In genomic region chr18:52822160-52822559, GRCh38 we compare ENCODE assay signal across 25 cellular contexts.
"Had no signal": no experiment of that assay in that cellular context is flagged by ENCODE, and none has a peak within 500 bp of the region (broad histone marks: within the 10 kb centered on the region; RNA-seq: fewer than 3 reads in every experiment).

No MANE protein-coding gene starts in this region.

- H3K36me3 Mint-ChIP-seq: memory B cell; natural killer cell treated with Interleukin-12 subunit alpha and Interleukin-12 subunit beta and Interleukin-15 and Interleukin-18, amount 100 ng/mL, for 72 hours; stimulated activated naive B cell treated with anti-CD40 and anti-IgM and Interleukin-4, amounts not matched to agents 10 μg/mL and 1 μg/mL and 100 μg/mL, for 72 hours had no signal

- H3K36me3 ChIP-seq: esophagus muscularis mucosa, gastroesophageal sphincter, heart left ventricle, neutrophil, right lobe of liver, transverse colon, vagina had no signal

- H3K4me1 Mint-ChIP-seq: memory B cell; neural crest cell; stimulated activated naive B cell treated with anti-CD40 and anti-IgM and Interleukin-4, amounts not matched to agents 10 μg/mL and 1 μg/mL and 100 μg/mL, for 72 hours had no signal

- H3K4me3 Mint-ChIP-seq: memory B cell; natural killer cell treated with Interleukin-12 subunit alpha and Interleukin-12 subunit beta and Interleukin-15 and Interleukin-18, amount 100 ng/mL, for 72 hours; neural crest cell; stimulated activated naive B cell treated with anti-CD40 and anti-IgM and Interleukin-4, amounts not matched to agents 10 μg/mL and 1 μg/mL and 100 μg/mL, for 72 hours; stimulated activated naive CD8-positive, alpha-beta T cell treated with anti-CD3 and anti-CD28 coated beads, Interleukin-15, Interleukin-2, amounts not matched to agents 100 ng/mL and 50 ng/mL, for 24 hours had no signal

- H3K27ac ChIP-seq: coronary artery, esophagus muscularis mucosa, foreskin keratinocyte, gastroesophageal sphincter, heart left ventricle, neutrophil, parathyroid adenoma, right lobe of liver, vagina had no signal

- H3K4me1 ChIP-seq: foreskin keratinocyte, gastroesophageal sphincter, heart left ventricle, parathyroid adenoma, right lobe of liver, transverse colon, vagina had no signal

- H3K9me3 ChIP-seq: esophagus muscularis mucosa, gastroesophageal sphincter, neutrophil, right lobe of liver, transverse colon, vagina had no signal

- DNase-seq: dermis blood vessel endothelial cell; effector memory CD4-positive, alpha-beta T cell; foreskin keratinocyte; heart left ventricle; hippocampal formation; kidney glomerular epithelial cell; left colon; right lobe of liver; small intestine; stimulated activated CD4-positive, alpha-beta T cell treated with anti-CD3 and anti-CD28 coated beads, Interleukin-15, amount 100 ng/mL, for 24 hours; stimulated activated CD4-positive, alpha-beta T cell treated with anti-CD3 and anti-CD28 coated beads, Interleukin-2, amount 100 ng/mL, for 48 hours; stimulated activated naive B cell treated with anti-CD40 and anti-IgM and Interleukin-4, amounts not matched to agents 10 μg/mL and 1 μg/mL and 100 μg/mL, for 72 hours; transverse colon had no signal

- H3K27me3 ChIP-seq: esophagus muscularis mucosa, foreskin keratinocyte, gastroesophageal sphincter, heart left ventricle, neutrophil, right lobe of liver, transverse colon, vagina had no signal

- H3K9me3 Mint-ChIP-seq: neural crest cell had no signal

- ATAC-seq: foreskin keratinocyte; gastroesophageal sphincter; heart left ventricle; left colon; natural killer cell treated with Interleukin-12 subunit alpha and Interleukin-12 subunit beta and Interleukin-15 and Interleukin-18, amount 100 ng/mL, for 72 hours; right lobe of liver; stimulated activated naive B cell treated with anti-CD40 and anti-IgM and Interleukin-4, amounts not matched to agents 10 μg/mL and 1 μg/mL and 100 μg/mL, for 72 hours had no signal

- H3K4me3 ChIP-seq: coronary artery, esophagus muscularis mucosa, gastroesophageal sphincter, heart left ventricle, lung, right lobe of liver, transverse colon, vagina had no signal

- H3K27me3 Mint-ChIP-seq: memory B cell; natural killer cell treated with Interleukin-12 subunit alpha and Interleukin-12 subunit beta and Interleukin-15 and Interleukin-18, amount 100 ng/mL, for 72 hours; progenitor cell of endocrine pancreas; stimulated activated naive B cell treated with anti-CD40 and anti-IgM and Interleukin-4, amounts not matched to agents 10 μg/mL and 1 μg/mL and 100 μg/mL, for 72 hours; stimulated activated naive CD8-positive, alpha-beta T cell treated with anti-CD3 and anti-CD28 coated beads, Interleukin-15, Interleukin-2, amounts not matched to agents 100 ng/mL and 50 ng/mL, for 24 hours had no signal

- H3K27ac Mint-ChIP-seq: memory B cell; natural killer cell treated with Interleukin-12 subunit alpha and Interleukin-12 subunit beta and Interleukin-15 and Interleukin-18, amount 100 ng/mL, for 72 hours; progenitor cell of endocrine pancreas; stimulated activated naive B cell treated with anti-CD40 and anti-IgM and Interleukin-4, amounts not matched to agents 10 μg/mL and 1 μg/mL and 100 μg/mL, for 72 hours; stimulated activated naive CD8-positive, alpha-beta T cell treated with anti-CD3 and anti-CD28 coated beads, Interleukin-15, Interleukin-2, amounts not matched to agents 100 ng/mL and 50 ng/mL, for 24 hours had no signal
